Comparison of ENCODE assay signal across 8 cellular contexts in the genomic region with DNA sequence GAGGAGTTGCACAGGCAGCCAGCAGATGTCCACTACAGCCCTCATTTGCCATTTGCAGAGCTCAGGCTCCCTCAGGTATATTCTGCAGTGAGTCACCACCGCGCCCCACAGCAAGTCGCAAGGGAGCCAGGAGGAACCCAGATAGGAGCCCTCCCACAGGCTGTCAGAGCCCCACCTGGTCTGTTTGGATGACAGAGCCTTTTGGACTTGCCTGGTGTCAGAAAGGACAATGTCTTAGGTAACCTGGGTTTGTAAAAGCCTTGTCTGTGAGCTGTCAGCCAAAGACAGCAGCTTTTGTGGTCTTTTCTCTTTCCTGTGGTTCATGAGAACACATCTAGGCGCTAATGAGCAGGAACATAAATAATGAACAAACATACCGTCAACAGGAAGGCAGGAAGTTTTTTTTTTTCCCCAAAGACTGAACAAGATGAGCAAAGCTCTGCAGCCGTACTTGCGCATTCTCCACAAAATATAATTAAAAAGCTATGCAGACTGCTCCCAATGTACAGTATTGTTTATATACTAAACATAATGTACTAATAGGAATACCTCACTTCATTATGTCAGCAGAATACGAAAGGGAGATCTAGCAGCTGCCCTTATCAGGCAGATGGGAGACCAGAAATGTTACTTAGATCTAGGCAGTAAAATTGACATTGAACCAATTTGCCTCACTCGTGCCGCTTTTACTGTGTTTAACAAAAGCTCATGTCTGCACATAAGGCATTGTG.
A peak's percentile ranks its signal among the peaks of the same experiment; 100 is the strongest.
DNase-seq lines count a peak whose midpoint lies in the region; ATAC-seq and TF ChIP-seq lines count a peak whose summit lies in the region.

No MANE protein-coding gene starts in this region.

- H3K36me3 ChIP-seq in lower lobe of right lung: no peaks in the 10 kb centered on the region

- no peak overlapping the region for H3K4me3 ChIP-seq in lower lobe of right lung

- no peaks in the 10 kb centered on the region for H3K27me3 ChIP-seq in lower lobe of right lung (ENCODE audit: low read depth)

- intact Hi-C loops in lower lobe of right lung (cut with DNase I): no loop called here

- no peaks in the 10 kb centered on the region for H3K9me3 ChIP-seq in lower lobe of right lung

- H3K27ac ChIP-seq in lower lobe of right lung (peak overlapping the region; percentile 31), temporal lobe (ENCODE audit: low read depth, low read length) (peak overlapping the region; percentile 92)

- H3K4me1 ChIP-seq in lower lobe of right lung: peaks cover 9% of the 10 kb centered on the region

- TF ChIP-seq CTCF in lower lobe of right lung (IDR thresholded peaks at IDR 0.05): no peak

- peak; percentile 12 to 13 for DNase-seq in activated CD8-positive, alpha-beta memory T cell treated with anti-CD3 and anti-CD28 coated beads for 1 hour (ENCODE audit: extremely low read depth in 1 of 2, low read depth in 1 of 2)
- DNase-seq in activated CD8-positive, alpha-beta memory T cell treated with anti-CD3 and anti-CD28 coated beads for 24 hours: no peak
- DNase-seq in activated T-cell treated with anti-CD3 and anti-CD28 coated beads for 48 hours (ENCODE audit: low read depth) (peak; percentile 9), lower lobe of right lung (no peak), 8988T (no peak)

- peak; percentile 55 to 69 for ATAC-seq in lower lobe of right lung
- ATAC-seq in GM18861 (IDR thresholded peaks at IDR 0.05; ENCODE audit: unreplicated experiment): no peak
- ATAC-seq in HG02588 (IDR thresholded peaks at IDR 0.05; ENCODE audit: unreplicated experiment): no peak

Comparison
In these comparisons a context has a peak if more than half of its experiments do, and no peak if none do; other contexts are left out.
1. DNase-seq: peak in activated CD8-positive, alpha-beta memory T cell treated with anti-CD3 and anti-CD28 coated beads for 1 hour (2 of 2) and activated T-cell treated with anti-CD3 and anti-CD28 coated beads for 48 hours (single experiment); none in activated CD8-positive, alpha-beta memory T cell treated with anti-CD3 and anti-CD28 coated beads for 24 hours (single experiment), lower lobe of right lung (single experiment) and 8988T (single experiment).
2. ATAC-seq: peak in lower lobe of right lung (2 of 2); none in GM18861 (single experiment) and HG02588 (single experiment).